22 cellular contexts compared by ENCODE assay signal in genomic region chr4:52592287-52592686, GRCh38.
"Had no signal": no experiment of that assay in that cellular context is flagged by ENCODE, and none has a peak within 500 bp of the region (broad histone marks: within the 10 kb centered on the region; RNA-seq: fewer than 3 reads in every experiment).

No MANE protein-coding gene starts in this region.

- ATAC-seq: esophagus mucosa; gastroesophageal sphincter; left cardiac atrium; lower lobe of right lung; naive thymus-derived CD4-positive, alpha-beta T cell; psoas muscle; sciatic nerve; stimulated activated naive B cell treated with anti-CD40 and anti-IgM and Interleukin-4, amounts not matched to agents 10 μg/mL and 1 μg/mL and 100 μg/mL, for 72 hours; stimulated activated naive CD8-positive, alpha-beta T cell treated with anti-CD3 and anti-CD28 coated beads, Interleukin-15, amount 100 ng/mL, for 72 hours had no signal

- H3K27ac Mint-ChIP-seq: naive thymus-derived CD4-positive, alpha-beta T cell; nephron progenitor cell; stimulated activated naive CD8-positive, alpha-beta T cell treated with anti-CD3 and anti-CD28 coated beads, Interleukin-15, amount 100 ng/mL, for 72 hours had no signal

- H3K4me1 ChIP-seq: gastroesophageal sphincter, lower lobe of right lung, psoas muscle, spleen, transverse colon had no signal

- H3K4me3 ChIP-seq: gastroesophageal sphincter, left ventricle myocardium inferior, lower lobe of right lung, psoas muscle, spleen, thoracic aorta, transverse colon had no signal

- H3K9me3 ChIP-seq: gastroesophageal sphincter, left ventricle myocardium inferior, lower lobe of right lung, psoas muscle, spleen, thoracic aorta, transverse colon had no signal

- DNase-seq: effector memory CD4-positive, alpha-beta T cell; foreskin fibroblast; kidney; left cardiac atrium; left ventricle myocardium inferior; lower lobe of right lung; naive thymus-derived CD4-positive, alpha-beta T cell; nephron progenitor cell; psoas muscle; retina; spleen; stimulated activated CD4-positive, alpha-beta T cell treated with anti-CD3 and anti-CD28 coated beads, Interleukin-15, amount 100 ng/mL, for 24 hours; stimulated activated CD4-positive, alpha-beta T cell treated with anti-CD3 and anti-CD28 coated beads, Interleukin-1b, Interleukin-23, amount 100 ng/mL, for 48 hours; stimulated activated CD4-positive, alpha-beta T cell treated with anti-CD3 and anti-CD28 coated beads, Interleukin-4, amount 100 ng/mL, for 24 hours; stimulated activated naive B cell treated with anti-CD40 and anti-IgM and Interleukin-4, amounts not matched to agents 10 μg/mL and 1 μg/mL and 100 μg/mL, for 72 hours; stimulated activated naive CD8-positive, alpha-beta T cell treated with anti-CD3 and anti-CD28 coated beads, Interleukin-15, amount 100 ng/mL, for 72 hours; transverse colon had no signal

- H3K9me3 Mint-ChIP-seq: naive thymus-derived CD4-positive, alpha-beta T cell; nephron progenitor cell; stimulated activated naive B cell treated with anti-CD40 and anti-IgM and Interleukin-4, amounts not matched to agents 10 μg/mL and 1 μg/mL and 100 μg/mL, for 72 hours; stimulated activated naive CD8-positive, alpha-beta T cell treated with anti-CD3 and anti-CD28 coated beads, Interleukin-15, amount 100 ng/mL, for 72 hours had no signal

- H3K27me3 ChIP-seq: gastroesophageal sphincter, spleen, transverse colon had no signal

- FAIRE-seq: endometrium, kidney had no signal

- H3K27me3 Mint-ChIP-seq: naive thymus-derived CD4-positive, alpha-beta T cell; stimulated activated naive B cell treated with anti-CD40 and anti-IgM and Interleukin-4, amounts not matched to agents 10 μg/mL and 1 μg/mL and 100 μg/mL, for 72 hours had no signal

- H3K27ac ChIP-seq: gastroesophageal sphincter, left ventricle myocardium inferior, lower lobe of right lung, psoas muscle, spleen, thoracic aorta, transverse colon had no signal

- H3K36me3 ChIP-seq: thoracic aorta had no signal

- H3K4me3 Mint-ChIP-seq: naive thymus-derived CD4-positive, alpha-beta T cell; nephron progenitor cell; stimulated activated naive B cell treated with anti-CD40 and anti-IgM and Interleukin-4, amounts not matched to agents 10 μg/mL and 1 μg/mL and 100 μg/mL, for 72 hours; stimulated activated naive CD8-positive, alpha-beta T cell treated with anti-CD3 and anti-CD28 coated beads, Interleukin-15, amount 100 ng/mL, for 72 hours had no signal

- H3K4me1 Mint-ChIP-seq: stimulated activated naive B cell treated with anti-CD40 and anti-IgM and Interleukin-4, amounts not matched to agents 10 μg/mL and 1 μg/mL and 100 μg/mL, for 72 hours had no signal
